27 cellular contexts compared by ENCODE assay signal in the genomic region with DNA sequence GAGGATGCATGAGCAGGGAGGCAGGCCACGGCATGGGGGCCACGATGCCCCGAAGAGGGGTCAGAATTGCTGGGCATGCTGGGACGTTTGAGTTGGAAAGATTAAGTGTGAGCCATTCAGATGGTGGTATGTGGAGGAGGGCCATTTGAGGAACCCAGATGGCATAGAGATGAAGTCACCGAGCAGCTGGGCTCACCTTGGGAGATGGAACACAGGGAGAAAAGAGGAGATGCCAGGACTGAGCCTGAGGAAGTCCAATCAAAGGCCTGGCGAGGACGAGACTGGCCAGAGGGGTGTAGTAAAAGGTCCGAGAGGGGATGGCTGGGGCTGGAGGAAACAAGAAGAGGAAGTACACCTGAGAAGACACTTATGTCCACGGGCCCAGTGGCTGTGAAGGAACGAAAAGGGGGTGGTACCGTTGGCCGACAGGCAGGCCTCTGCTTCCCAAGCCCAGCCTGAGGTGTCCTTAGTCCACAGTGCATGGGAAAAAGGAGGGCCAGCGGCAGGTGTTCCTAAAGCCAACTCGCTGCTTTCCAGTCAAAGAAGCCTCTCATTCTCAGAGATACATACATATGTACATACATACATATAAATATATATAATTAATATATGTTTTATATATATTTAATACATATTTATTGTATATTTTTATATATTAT. TPM values are rescaled to one million over a fixed set of nuclear protein-coding genes. Genes with fewer than 3 reads are reported as not detected.
DNase-seq lines count a peak whose midpoint lies in the region; ATAC-seq, FAIRE-seq and TF ChIP-seq lines count a peak whose summit lies in the region.
"Had no signal": no experiment of that assay in that cellular context is flagged by ENCODE, and none has a peak within 500 bp of the region (broad histone marks: within the 10 kb centered on the region; RNA-seq: fewer than 3 reads in every experiment).

No MANE protein-coding gene starts in this region.

- 91% methylated on average over 14 of the region's 14 CpGs for WGBS in HepG2 (ENCODE audit: low lambda C conversion rate)
- WGBS in right lobe of liver (ENCODE audit: insufficient coverage, low coverage, low lambda C conversion rate, missing lambda C conversion rate) = 69% methylated on average over 12 of the region's 14 CpGs

- DNase-seq in HepG2 (ENCODE audit: low spot score) (no peak), right lobe of liver (no peak), naive B cell (no peak), type B pancreatic cell (ENCODE audit: extremely low spot score, unreplicated experiment) (no peak), ecto neural progenitor cell (ENCODE audit: low spot score) (no peak)
- DNase-seq in activated naive CD8-positive, alpha-beta T cell treated with anti-CD3 and anti-CD28 coated beads for 36 hours = no peak
- DNase-seq: activated CD4-positive, alpha-beta memory T cell treated with anti-CD3 and anti-CD28 coated beads, Interleukin-2, amount 10 ng/mL, durations not matched to agents 7 days and 5 days; activated effector memory CD4-positive, alpha-beta T cell treated with Interleukin-2 at 50 U/mL for 16 hours; activated T-cell treated with anti-CD3 and anti-CD28 coated beads for 4 hours; colonic mucosa; endodermal cell; H9; hypothalamus; left ventricle myocardium superior; NCI-H1105; NCI-H2029 treated with DMSO at 0.1 percent for 48 hours; PC-3; posterior cingulate gyrus; stimulated activated CD4-positive, alpha-beta T cell treated with anti-CD3 and anti-CD28 coated beads, Interleukin-15, amount 100 ng/mL, for 24 hours; SW 1271; upper lobe of right lung had no signal

- in situ Hi-C loops in HepG2 (cut with HindIII; ENCODE audit: extremely low pct_ligation_motif_present, low pct_unique_long_range_greater_than_20kb) = loop anchor here (10.0 kb wide), 1 partner anchor 217 kb away; no protein-coding TSS in a partner anchor

- TF ChIP-seq POLR2A in HepG2 (IDR thresholded peaks at IDR 0.05; ENCODE audit: insufficient read depth in 1 of 2, low read depth in 2 of 2, low read length in 2 of 2) (no peak), right lobe of liver (IDR thresholded peaks at IDR 0.05) (no peak)

- H3K9me3 ChIP-seq in HepG2 (ENCODE audit: low read length) (no peaks in the 10 kb centered on the region), right lobe of liver (no peaks in the 10 kb centered on the region)
- H3K9me3 ChIP-seq: colonic mucosa, upper lobe of right lung had no signal

- no peaks in the 10 kb centered on the region for H3K27me3 Mint-ChIP-seq in activated naive CD8-positive, alpha-beta T cell treated with anti-CD3 and anti-CD28 coated beads for 36 hours
- H3K27me3 Mint-ChIP-seq in naive B cell (no peaks in the 10 kb centered on the region), type B pancreatic cell (no peaks in the 10 kb centered on the region)
- H3K27me3 Mint-ChIP-seq: activated CD4-positive, alpha-beta memory T cell treated with anti-CD3 and anti-CD28 coated beads, Interleukin-2, amount 10 ng/mL, durations not matched to agents 7 days and 5 days had no signal

- no peak for TF ChIP-seq RAD21 in HepG2 (CRISPR knock-in tag; IDR thresholded peaks at IDR 0.05)

- FAIRE-seq in HepG2 (lab: Jason Lieb, UNC) = no peak
- FAIRE-seq: islet of Langerhans had no signal

- no peaks in the 10 kb centered on the region for H3K27me3 ChIP-seq in HepG2 (ENCODE audit: control insufficient read depth in 1 of 2, insufficient read depth in 2 of 2, low read length in 2 of 2)
- no peaks in the 10 kb centered on the region for H3K27me3 ChIP-seq in right lobe of liver
- H3K27me3 ChIP-seq: colonic mucosa, neural progenitor cell, upper lobe of right lung had no signal

- no peak for TF ChIP-seq EP300 in HepG2 (IDR thresholded peaks at IDR 0.05; ENCODE audit: low read depth in 2 of 2, low read length in 2 of 2)
- no peak for TF ChIP-seq EP300 in HepG2 (CRISPR knock-in tag; IDR thresholded peaks at IDR 0.05; ENCODE audit: borderline replicate concordance)

- no peak for ATAC-seq in HepG2
- no peak for ATAC-seq in right lobe of liver
- ATAC-seq in naive B cell (ENCODE audit: low read depth in 2 of 2) = no peak
- ATAC-seq in HG03135 (IDR thresholded peaks at IDR 0.05; ENCODE audit: unreplicated experiment) = no peak
- no peak for ATAC-seq in HG03378 (IDR thresholded peaks at IDR 0.05; ENCODE audit: unreplicated experiment)
- ATAC-seq: activated CD4-positive, CD25-positive, alpha-beta regulatory T cell treated with anti-CD3 and anti-CD28 coated beads, Interleukin-2, amount 50 U/mL, for 24 hours; left ventricle myocardium superior; PC-3; Right ventricle myocardium inferior had no signal

- peaks cover 26% of the 10 kb centered on the region for H3K36me3 Mint-ChIP-seq in activated naive CD8-positive, alpha-beta T cell treated with anti-CD3 and anti-CD28 coated beads for 36 hours
- H3K36me3 Mint-ChIP-seq in naive B cell (peaks cover 0 to 9% of the 10 kb centered on the region in 2 donors), type B pancreatic cell (peaks cover 16% of the 10 kb centered on the region)

- no peak overlapping the region for H3K4me3 ChIP-seq in HepG2 (replicated peaks in 1 of 3; ENCODE audit: insufficient read depth in 1 of 3, low read depth in 2 of 3, low read length in 3 of 3)
- H3K4me3 ChIP-seq in right lobe of liver = no peak overlapping the region
- H3K4me3 ChIP-seq: colonic mucosa, neural progenitor cell, upper lobe of right lung had no signal

- no peak overlapping the region for H2AFZ ChIP-seq in HepG2 (ENCODE audit: low read length)
- H2AFZ ChIP-seq: neural progenitor cell had no signal

- H3K4me3 Mint-ChIP-seq in activated naive CD8-positive, alpha-beta T cell treated with anti-CD3 and anti-CD28 coated beads for 36 hours = no peak overlapping the region
- H3K4me3 Mint-ChIP-seq in naive B cell = peak overlapping the region in 3 of 8 donors; percentile 26 to 79 (median 38)
- H3K4me3 Mint-ChIP-seq in type B pancreatic cell = no peak overlapping the region
- H3K4me3 Mint-ChIP-seq: activated CD4-positive, alpha-beta memory T cell treated with anti-CD3 and anti-CD28 coated beads, Interleukin-2, amount 10 ng/mL, durations not matched to agents 7 days and 5 days; endodermal cell; H9; neural progenitor cell had no signal

- H3K4me1 ChIP-seq in HepG2 (ENCODE audit: insufficient read depth, low read length) = peaks cover 24% of the 10 kb centered on the region
- peaks cover 0 to 5% (median 0%) of the 10 kb centered on the region in 4 donors for H3K4me1 ChIP-seq in right lobe of liver
- H3K4me1 ChIP-seq: colonic mucosa, neural progenitor cell had no signal

- H3K4me1 Mint-ChIP-seq in activated naive CD8-positive, alpha-beta T cell treated with anti-CD3 and anti-CD28 coated beads for 36 hours = peaks cover 41% of the 10 kb centered on the region
- H3K4me1 Mint-ChIP-seq in naive B cell (peaks cover 20 to 86% (median 31%) of the 10 kb centered on the region in 3 donors), type B pancreatic cell (ENCODE audit: unreplicated experiment) (no peaks in the 10 kb centered on the region)
- H3K4me1 Mint-ChIP-seq: endodermal cell, H9 had no signal

- H3K4me2 ChIP-seq in HepG2 (ENCODE audit: low read depth, low read length) = no peak overlapping the region
- H3K4me2 ChIP-seq: neural progenitor cell had no signal

- no peaks in the 10 kb centered on the region; a peak in 1 of 5 replicates for H3K36me3 ChIP-seq in HepG2 (replicated peaks in 1 of 2; ENCODE audit: control insufficient read depth in 1 of 2, insufficient read depth in 2 of 2, low read length in 2 of 2)
- peaks cover 0 to 3% (median 0%) of the 10 kb centered on the region in 4 donors for H3K36me3 ChIP-seq in right lobe of liver
- H3K36me3 ChIP-seq: colonic mucosa, neural progenitor cell had no signal

- H3K9ac ChIP-seq in HepG2 (ENCODE audit: insufficient read depth, low read depth, low read length) = no peak overlapping the region
- H3K9ac ChIP-seq: neural progenitor cell had no signal

- no TSS peak for BruUV-seq in HepG2 (replicated peaks; lab: Mats Ljungman, UMichigan)

- peak overlapping the region; percentile 25 for H3K27ac Mint-ChIP-seq in activated naive CD8-positive, alpha-beta T cell treated with anti-CD3 and anti-CD28 coated beads for 36 hours
- peak overlapping the region in 5 of 6 donors; percentile 23 to 87 (median 52) for H3K27ac Mint-ChIP-seq in naive B cell
- H3K27ac Mint-ChIP-seq in type B pancreatic cell = no peak overlapping the region
- H3K27ac Mint-ChIP-seq: activated CD4-positive, alpha-beta memory T cell treated with anti-CD3 and anti-CD28 coated beads, Interleukin-2, amount 10 ng/mL, durations not matched to agents 7 days and 5 days; endodermal cell; H9; neural progenitor cell had no signal

- POLR2A ChIA-PET in HepG2 (lab: Yijun Ruan, JAX) = interaction anchor here (1.0 to 1.1 kb wide), 2 partner anchors 15 to 69 kb away, joined by 3 read pairs; no protein-coding TSS in a partner anchor

- no peaks in the 10 kb centered on the region for H4K20me1 ChIP-seq in HepG2 (ENCODE audit: insufficient read depth, low read length)

- H3K27ac ChIP-seq in HepG2 (ENCODE audit: extremely low read length, insufficient read depth, low read length) (peak overlapping the region; percentile 71), right lobe of liver (no peak overlapping the region)
- H3K27ac ChIP-seq: colonic mucosa, neural progenitor cell had no signal

- H3K79me2 ChIP-seq in HepG2 (ENCODE audit: insufficient read depth, low read length) = no peaks in the 10 kb centered on the region

- CTCF ChIA-PET in HepG2 (lab: Yijun Ruan, JAX; ENCODE audit: low intra/inter-chr PET ratio, low total read pairs) = interaction anchor here (1.2 kb wide), 1 partner anchor 16 kb away, joined by 4 read pairs; no protein-coding TSS in a partner anchor

- no peaks in the 10 kb centered on the region for H3K9me3 Mint-ChIP-seq in activated naive CD8-positive, alpha-beta T cell treated with anti-CD3 and anti-CD28 coated beads for 36 hours
- peaks cover 0 to 10% (median 0%) of the 10 kb centered on the region in 7 donors for H3K9me3 Mint-ChIP-seq in naive B cell
- H3K9me3 Mint-ChIP-seq in type B pancreatic cell = no peaks in the 10 kb centered on the region
- H3K9me3 Mint-ChIP-seq: activated CD4-positive, alpha-beta memory T cell treated with anti-CD3 and anti-CD28 coated beads, Interleukin-2, amount 10 ng/mL, durations not matched to agents 7 days and 5 days had no signal

- intact Hi-C loops in HepG2 (cut with micrococcal nuclease; ENCODE audit: unreplicated experiment) = loop anchor here (5.0 kb wide), 1 partner anchor 105 kb away; no protein-coding TSS in a partner anchor
- intact Hi-C loops in right lobe of liver (cut with DNase I) = no loop called here

- no peak for TF ChIP-seq CTCF in HepG2 (CRISPR knock-in tag; IDR thresholded peaks at IDR 0.05)
- no peak for TF ChIP-seq CTCF in right lobe of liver (IDR thresholded peaks at IDR 0.05)
- no peak for TF ChIP-seq CTCF in type B pancreatic cell (conservative IDR thresholded peaks at IDR 0.05)

RNA-seq across cellular contexts. Expression of gene CLCN4, which starts 54.6 kb away (rescaled TPM):
- total RNA-seq in HepG2 (2016; rRNA removed; fragmentation: Illumina TruSeq; extraction: Trizol) (2.5 and 2.6 TPM in 2 replicates), right lobe of liver (1 to 10 TPM; 3.5 to 5.5 (median 4.0) TPM), type B pancreatic cell (ENCODE audit: low replicate concordance) (6.4 and 13.0 TPM in 2 replicates)
- 0.53 and 0.81 TPM in 2 replicates for total RNA-seq in HepG2 (2016; cell fraction: cytosol; rRNA removed; fragmentation: Illumina TruSeq; extraction: Trizol; ENCODE audit: low read depth)
- total RNA-seq in HepG2 (2016; cell fraction: insoluble cytoplasmic fraction; rRNA removed; fragmentation: Illumina TruSeq; extraction: Trizol) = 2.4 and 2.7 TPM in 2 replicates
- 1.00 and 1.1 TPM in 2 replicates for total RNA-seq in HepG2 (2016; cell fraction: membrane; rRNA removed; fragmentation: Illumina TruSeq; extraction: Trizol)
- 2.7 and 3.0 TPM in 2 replicates for total RNA-seq in HepG2 (2016; cell fraction: nucleus; rRNA removed; fragmentation: Illumina TruSeq; extraction: Trizol)
- polyA plus RNA-seq in HepG2 (2011; rRNA removed) (1.8 and 1.9 TPM in 2 replicates), naive B cell (ENCODE audit: low read depth in 6 of 6) (10 to 100 TPM; 10.1 to 46.1 (median 28.8) TPM)
- polyA plus RNA-seq in HepG2 (2011; cell fraction: cytosol; rRNA removed) = 2.3 and 2.4 TPM in 2 replicates
- polyA plus RNA-seq in HepG2 (2011; cell fraction: nucleus; rRNA removed) = 1.2 and 1.9 TPM in 2 replicates
- polyA plus RNA-seq in HepG2 (2012) = 1.6 and 1.9 TPM in 2 replicates
- 0.17 and 0.18 TPM in 2 replicates for polyA plus RNA-seq in HepG2 (2016; cell fraction: cytosol; fragmentation: Illumina TruSeq; extraction: Trizol; ENCODE audit: low read depth)
- polyA plus RNA-seq in HepG2 (2016; cell fraction: insoluble cytoplasmic fraction; fragmentation: Illumina TruSeq; extraction: Trizol; ENCODE audit: low read depth) = 1.6 and 1.7 TPM in 2 replicates
- 0.66 and 0.90 TPM in 2 replicates for polyA plus RNA-seq in HepG2 (2016; cell fraction: membrane; fragmentation: Illumina TruSeq; extraction: Trizol; ENCODE audit: low read depth)
- 2.5 and 2.8 TPM in 2 replicates for polyA plus RNA-seq in HepG2 (2016; cell fraction: nucleus; fragmentation: Illumina TruSeq; extraction: Trizol; ENCODE audit: insufficient read depth, low read depth)
- polyA minus RNA-seq in HepG2 (2011; rRNA and poly(A)+ RNA removed; ENCODE audit: low replicate concordance) = 1.7 and 8.7 TPM in 2 replicates
- polyA minus RNA-seq in HepG2 (2011; cell fraction: cytosol; rRNA and poly(A)+ RNA removed) = 3.8 and 5.8 TPM in 2 replicates
- 2.8 and 3.4 TPM in 2 replicates for polyA minus RNA-seq in HepG2 (2011; cell fraction: nucleus; rRNA and poly(A)+ RNA removed)
- under 1 TPM; 0.04 to 0.38 TPM for total RNA-seq in activated naive CD8-positive, alpha-beta T cell treated with anti-CD3 and anti-CD28 coated beads for 36 hours
- total RNA-seq: activated CD4-positive, alpha-beta memory T cell treated with anti-CD3 and anti-CD28 coated beads, Interleukin-2, amount 10 ng/mL, durations not matched to agents 7 days and 5 days had no signal
